18 cellular contexts compared by ENCODE assay signal in genomic region chr12:21751517-21751916, GRCh38. TPM values are rescaled to one million over a fixed set of nuclear protein-coding genes. Genes with fewer than 3 reads are reported as not detected.
DNase-seq lines count a peak whose midpoint lies in the region; ATAC-seq, FAIRE-seq and TF ChIP-seq lines count a peak whose summit lies in the region.
"Had no signal": no experiment of that assay in that cellular context is flagged by ENCODE, and none has a peak within 500 bp of the region (broad histone marks: within the 10 kb centered on the region; RNA-seq: fewer than 3 reads in every experiment).

No MANE protein-coding gene starts in this region.

- H3K4me1 ChIP-seq in pancreas (no peaks in the 10 kb centered on the region), gastroesophageal sphincter (peaks cover 0 to 10% (median 0%) of the 10 kb centered on the region in 3 donors)
- H3K4me1 ChIP-seq: foreskin keratinocyte had no signal

- TF ChIP-seq CTCF in fibroblast of pulmonary artery (IDR thresholded peaks at IDR 0.05; ENCODE audit: low read length, missing control alignments) (no peak), pancreas (IDR thresholded peaks at IDR 0.05) (no peak), gastroesophageal sphincter (IDR thresholded peaks at IDR 0.05) (no peak)

- DNase-seq in EH (ENCODE audit: low read depth) (peak; percentile 91), NCI-H460 (ENCODE audit: extremely low read depth, low read depth) (peak; percentile 7), fibroblast of pulmonary artery (ENCODE audit: low read depth) (peak; percentile 76), pancreas (peak in 1 of 6 donors; percentile 30), GF-D8 (lab: John Stamatoyannopoulos, UW) (no peak), NCI-H1436 (lab: John Stamatoyannopoulos, UW) (no peak)
- DNase-seq: activated CD4-positive, alpha-beta memory T cell treated with anti-CD3 and anti-CD28 coated beads, Interleukin-2, amount 10 ng/mL, durations not matched to agents 7 days and 5 days; amygdala; C1 segment of cervical spinal cord; DND-41; dorsolateral prefrontal cortex; foreskin keratinocyte; NCI-H2107; T-helper 9 cell had no signal

- ATAC-seq in pancreas (peak; percentile 53 to 96 (median 84)), gastroesophageal sphincter (no peak), GM19023 (IDR thresholded peaks at IDR 0.05; ENCODE audit: unreplicated experiment) (no peak)
- ATAC-seq: foreskin keratinocyte had no signal

- no peak for TF ChIP-seq POLR2A in gastroesophageal sphincter (IDR thresholded peaks at IDR 0.05)

- H3K36me3 ChIP-seq in pancreas (no peaks in the 10 kb centered on the region), gastroesophageal sphincter (no peaks in the 10 kb centered on the region)

- no peaks in the 10 kb centered on the region for H3K27me3 ChIP-seq in pancreas
- H3K27me3 ChIP-seq in gastroesophageal sphincter = no peaks in the 10 kb centered on the region
- H3K27me3 ChIP-seq: dorsolateral prefrontal cortex had no signal

- 18 to 19% methylated on average over 4 of the region's 4 CpGs for WGBS in pancreas, 2 donors
- 0 to 14% methylated on average over 4 of the region's 4 CpGs for WGBS in gastroesophageal sphincter (ENCODE audit: low coverage in 1 of 2), 2 donors

- H3K4me3 ChIP-seq in fibroblast of pulmonary artery (replicated peaks; ENCODE audit: low read depth, low read length) = no peak overlapping the region
- H3K4me3 ChIP-seq in pancreas = no peak overlapping the region
- H3K4me3 ChIP-seq in gastroesophageal sphincter = no peak overlapping the region
- H3K4me3 ChIP-seq: dorsolateral prefrontal cortex had no signal

- intact Hi-C loops in pancreas (cut with DNase I) = no loop called here

- no peak for TF ChIP-seq EP300 in gastroesophageal sphincter (IDR thresholded peaks at IDR 0.05)

- FAIRE-seq in pancreas (lab: Jason Lieb, UNC) = peak; percentile 23

- H3K27ac ChIP-seq in pancreas = peak overlapping the region in 1 of 4 donors; percentile 14
- no peak overlapping the region for H3K27ac ChIP-seq in gastroesophageal sphincter
- H3K27ac ChIP-seq: foreskin keratinocyte, HL-60 had no signal

- no peaks in the 10 kb centered on the region for H3K9me3 ChIP-seq in pancreas
- H3K9me3 ChIP-seq in gastroesophageal sphincter = no peaks in the 10 kb centered on the region

RNA-seq across cellular contexts. Expression of gene KCNJ8, which starts 23.0 kb away (rescaled TPM):
- 2.7 and 2.9 TPM in 2 replicates for total RNA-seq in NCI-H460 (2014; rRNA removed; shearing (Covaris generic))
- polyA plus RNA-seq in NCI-H460 (2014; cell fraction: nucleus; rRNA removed) = 3.4 and 4.6 TPM in 2 replicates
- total RNA-seq in pancreas (10 to 100 TPM; 17.3 to 28.8 (median 25.2) TPM), gastroesophageal sphincter (10 to 100 TPM; 28.2 to 36.4 (median 31.6) TPM)
- polyA plus RNA-seq in pancreas = 10 to 100 TPM in 1 of 2 donors, 1 to 10 TPM in 1; 7.9 to 19.4 TPM
- total RNA-seq: activated CD4-positive, alpha-beta memory T cell treated with anti-CD3 and anti-CD28 coated beads, Interleukin-2, amount 10 ng/mL, durations not matched to agents 7 days and 5 days; activated T-helper 2 cell treated with anti-CD3 and anti-CD28 coated beads, Interferon-gamma antibody, Interleukin-2, Interleukin-4, amounts not matched to agents 10 μg/mL and 5 μg/mL and 100 μg/mL, durations not matched to agents 14 hours and 24 hours and 36 hours; foreskin keratinocyte had no signal
- polyA plus RNA-seq: foreskin keratinocyte had no signal

Comparison
In these comparisons a context has a peak if more than half of its experiments do, and no peak if none do; other contexts are left out.
1. DNase-seq: peak in EH (single experiment), NCI-H460 (single experiment) and fibroblast of pulmonary artery (single experiment); none in GF-D8 (single experiment) and NCI-H1436 (single experiment).
2. ATAC-seq: peak in pancreas (4 of 4); none in gastroesophageal sphincter (single experiment) and GM19023 (single experiment).